ENCODE assay signal across 12 cellular contexts in genomic region chr5:134249469-134250379, GRCh38. TPM values are rescaled to one million over a fixed set of nuclear protein-coding genes. Genes with fewer than 3 reads are reported as not detected.
DNase-seq lines count a peak whose midpoint lies in the region; ATAC-seq and TF ChIP-seq lines count a peak whose summit lies in the region.
"Had no signal": no experiment of that assay in that cellular context is flagged by ENCODE, and none has a peak within 500 bp of the region (broad histone marks: within the 10 kb centered on the region; RNA-seq: fewer than 3 reads in every experiment).

No MANE protein-coding gene starts in this region.

- POLR2A ChIA-PET in CD4-positive, alpha-beta memory T cell (lab: Charles Lee; ENCODE audit: partially characterized antibody) = interaction anchor here (2.5 kb wide), 1 partner anchor 24 kb away, joined by 7 read pairs; the partner anchor contains the start of gene PPP2CA

- no peaks in the 10 kb centered on the region for H3K36me3 ChIP-seq in adrenal gland (replicated peaks in 1 of 2)
- no peaks in the 10 kb centered on the region for H3K36me3 ChIP-seq in upper lobe of right lung
- H3K36me3 ChIP-seq in CD4-positive, alpha-beta memory T cell (ENCODE audit: insufficient read depth, low read length) = no peaks in the 10 kb centered on the region
- no peaks in the 10 kb centered on the region for H3K36me3 ChIP-seq in hepatocyte (replicated peaks; ENCODE audit: insufficient read depth, low read depth)
- H3K36me3 ChIP-seq in Karpas-422 (ENCODE audit: insufficient read depth, low read length) = no peaks in the 10 kb centered on the region

- H3K4me1 ChIP-seq in adrenal gland (replicated peaks in 1 of 2) (no peaks in the 10 kb centered on the region), upper lobe of right lung (no peaks in the 10 kb centered on the region), hepatocyte (ENCODE audit: insufficient read depth) (peaks cover 5% of the 10 kb centered on the region), Karpas-422 (ENCODE audit: low read length) (no peaks in the 10 kb centered on the region)
- H3K4me1 ChIP-seq in CD4-positive, alpha-beta memory T cell (ENCODE audit: insufficient read depth, low read length) = no peaks in the 10 kb centered on the region

- no peaks in the 10 kb centered on the region for H4K20me1 ChIP-seq in hepatocyte (ENCODE audit: insufficient read depth, poor library complexity, severe bottlenecking)
- H4K20me1 ChIP-seq in Karpas-422 (ENCODE audit: insufficient read depth, low read depth, low read length) = no peaks in the 10 kb centered on the region

- H3K4me2 ChIP-seq in hepatocyte (no peak overlapping the region), Karpas-422 (ENCODE audit: low read depth, low read length, poor library complexity, severe bottlenecking) (no peak overlapping the region)

- no peak for TF ChIP-seq CTCF in adrenal gland (IDR thresholded peaks at IDR 0.05)
- TF ChIP-seq CTCF in upper lobe of right lung (IDR thresholded peaks at IDR 0.05) = no peak
- TF ChIP-seq CTCF in hepatocyte (IDR thresholded peaks at IDR 0.05; ENCODE audit: poor library complexity) = no peak

- no peaks in the 10 kb centered on the region for H3K9me3 Mint-ChIP-seq in CD4-positive, alpha-beta memory T cell
- H3K9me3 Mint-ChIP-seq: activated B cell treated with CpG ODN at 0.5 μM for 24 hours; activated T-cell treated with anti-CD3 and anti-CD28 coated beads, Interleukin-2, amount 50 U/mL, for 24 hours had no signal

- 72 to 79% (median 77%) methylated on average over 15 of the region's 15 CpGs for WGBS in adrenal gland, 4 donors
- 91% methylated on average over 14 of the region's 15 CpGs for WGBS in hepatocyte (ENCODE audit: low lambda C conversion rate, missing lambda C conversion rate)

- no peaks in the 10 kb centered on the region for H3K27me3 Mint-ChIP-seq in CD4-positive, alpha-beta memory T cell
- H3K27me3 Mint-ChIP-seq: activated T-cell treated with anti-CD3 and anti-CD28 coated beads, Interleukin-2, amount 50 U/mL, for 24 hours had no signal

- no peaks in the 10 kb centered on the region for H3K9me3 ChIP-seq in adrenal gland (replicated peaks in 1 of 3)
- no peaks in the 10 kb centered on the region for H3K9me3 ChIP-seq in upper lobe of right lung
- H3K9me3 ChIP-seq in CD4-positive, alpha-beta memory T cell (ENCODE audit: control insufficient read depth in 1 of 2, low read length in 2 of 2) = no peaks in the 10 kb centered on the region
- no peaks in the 10 kb centered on the region for H3K9me3 ChIP-seq in hepatocyte (ENCODE audit: low read depth)
- no peaks in the 10 kb centered on the region for H3K9me3 ChIP-seq in Karpas-422 (ENCODE audit: low read length)

- H2AFZ ChIP-seq in hepatocyte = no peak overlapping the region
- H2AFZ ChIP-seq in Karpas-422 (ENCODE audit: low read length) = no peak overlapping the region

- H3K27ac ChIP-seq in adrenal gland (no peak overlapping the region), upper lobe of right lung (no peak overlapping the region), hepatocyte (no peak overlapping the region), Karpas-422 (ENCODE audit: low read length) (no peak overlapping the region)
- H3K27ac ChIP-seq in CD4-positive, alpha-beta memory T cell (ENCODE audit: low read depth, low read length) = no peak overlapping the region

- no peak overlapping the region for H3K27ac Mint-ChIP-seq in CD4-positive, alpha-beta memory T cell
- H3K27ac Mint-ChIP-seq: activated B cell treated with CpG ODN at 0.5 μM for 24 hours; activated T-cell treated with anti-CD3 and anti-CD28 coated beads, Interleukin-2, amount 50 U/mL, for 24 hours had no signal

- no peaks in the 10 kb centered on the region for H3K27me3 ChIP-seq in adrenal gland
- no peaks in the 10 kb centered on the region for H3K27me3 ChIP-seq in upper lobe of right lung
- no peaks in the 10 kb centered on the region for H3K27me3 ChIP-seq in CD4-positive, alpha-beta memory T cell (ENCODE audit: insufficient read depth, low read length)
- no peaks in the 10 kb centered on the region for H3K27me3 ChIP-seq in hepatocyte
- H3K27me3 ChIP-seq in Karpas-422 (ENCODE audit: low read length) = no peaks in the 10 kb centered on the region

- no peaks in the 10 kb centered on the region for H3K36me3 Mint-ChIP-seq in CD4-positive, alpha-beta memory T cell

- intact Hi-C loops in adrenal gland (cut with DNase I) (no loop called here), upper lobe of right lung (cut with DNase I) (no loop called here)
- intact Hi-C loops in CD4-positive, alpha-beta memory T cell (cut with micrococcal nuclease) = no loop called here

- peak; percentile 99 for DNase-seq in MV-4-11 (lab: John Stamatoyannopoulos, UW)
- DNase-seq in adrenal gland = peak in 6 of 7 donors; percentile 25 to 66 (median 50)
- peak; percentile 80 for DNase-seq in kidney tubule cell (ENCODE audit: low spot score)
- DNase-seq in upper lobe of right lung = peak; percentile 67
- no peak for DNase-seq in CD4-positive, alpha-beta memory T cell
- DNase-seq in hepatocyte (ENCODE audit: low spot score) = no peak
- DNase-seq in Karpas-422 = no peak
- DNase-seq: activated B cell treated with CpG ODN at 0.5 μM for 24 hours; activated T-cell treated with anti-CD3 and anti-CD28 coated beads, Interleukin-2, amount 50 U/mL, for 24 hours; NCI-H2081; stimulated activated CD4-positive, alpha-beta T cell treated with anti-CD3 and anti-CD28 coated beads, Interleukin-2, amount 100 ng/mL, for 48 hours; stimulated activated naive CD8-positive, alpha-beta T cell treated with anti-CD3 and anti-CD28 coated beads, Interleukin-15, Interleukin-2, amounts not matched to agents 100 U/mL and 50 U/mL, for 24 hours had no signal

- peak; percentile 88 for ATAC-seq in upper lobe of right lung
- ATAC-seq: stimulated activated naive CD8-positive, alpha-beta T cell treated with anti-CD3 and anti-CD28 coated beads, Interleukin-15, Interleukin-2, amounts not matched to agents 100 U/mL and 50 U/mL, for 24 hours had no signal

- no peak overlapping the region for H3K4me3 ChIP-seq in adrenal gland
- H3K4me3 ChIP-seq in upper lobe of right lung = no peak overlapping the region
- no peak overlapping the region for H3K4me3 ChIP-seq in CD4-positive, alpha-beta memory T cell (ENCODE audit: low read length in 2 of 2)
- no peak overlapping the region for H3K4me3 ChIP-seq in hepatocyte
- H3K4me3 ChIP-seq in Karpas-422 (ENCODE audit: low read length) = no peak overlapping the region

- TF ChIP-seq POLR2A in adrenal gland (IDR thresholded peaks at IDR 0.05) = no peak

- no peak overlapping the region for H3K9ac ChIP-seq in Karpas-422 (ENCODE audit: low read length)

- CTCF ChIA-PET in CD4-positive, alpha-beta memory T cell (lab: Charles Lee; ENCODE audit: partially characterized antibody) = interaction anchor here (1.3 kb wide), 1 partner anchor 52 kb away, joined by 3 read pairs; no protein-coding TSS in a partner anchor

- H3K9me2 ChIP-seq in hepatocyte (replicated peaks; ENCODE audit: insufficient read depth) (no peaks in the 10 kb centered on the region), Karpas-422 (replicated peaks; ENCODE audit: insufficient read depth, low read length) (no peaks in the 10 kb centered on the region)

- H3K4me1 Mint-ChIP-seq in CD4-positive, alpha-beta memory T cell = no peaks in the 10 kb centered on the region
- H3K4me1 Mint-ChIP-seq: activated B cell treated with CpG ODN at 0.5 μM for 24 hours had no signal

- H3K4me3 Mint-ChIP-seq in CD4-positive, alpha-beta memory T cell = no peak overlapping the region
- H3K4me3 Mint-ChIP-seq: activated B cell treated with CpG ODN at 0.5 μM for 24 hours; activated T-cell treated with anti-CD3 and anti-CD28 coated beads, Interleukin-2, amount 50 U/mL, for 24 hours had no signal

- H3K79me2 ChIP-seq in hepatocyte (no peaks in the 10 kb centered on the region), Karpas-422 (ENCODE audit: low read length) (no peaks in the 10 kb centered on the region)

RNA-seq across cellular contexts. Expression of gene PPP2CA, which starts 23.9 kb away (rescaled TPM):
- total RNA-seq in adrenal gland (100 to 1,000 TPM; 138 to 220 (median 145) TPM), upper lobe of right lung (108 TPM), hepatocyte (186 and 195 TPM in 2 replicates)
- polyA plus RNA-seq in adrenal gland (100 to 1,000 TPM in 1 of 3 donors, 10 to 100 TPM in 2; 26.9 to 246 (median 32.6) TPM), hepatocyte (232 and 249 TPM in 2 replicates)
- 100 to 1,000 TPM; 106 to 108 TPM for total RNA-seq in CD4-positive, alpha-beta memory T cell
- polyA plus RNA-seq in CD4-positive, alpha-beta memory T cell = 100 to 1,000 TPM; 209 to 258 TPM
- total RNA-seq in Karpas-422 (2014; rRNA removed; shearing (Covaris generic); ENCODE audit: low replicate concordance) = 72.2 and 88.7 TPM in 2 replicates

Comparison
In these comparisons a context has a peak if more than half of its experiments do, and no peak if none do; other contexts are left out.
1. DNase-seq: peak in MV-4-11 (single experiment), adrenal gland (6 of 7), kidney tubule cell (single experiment) and upper lobe of right lung (single experiment); none in CD4-positive, alpha-beta memory T cell (0 of 5), hepatocyte (single experiment) and Karpas-422 (single experiment).